ENCODE assay signal across 8 cellular contexts in the genomic region with DNA sequence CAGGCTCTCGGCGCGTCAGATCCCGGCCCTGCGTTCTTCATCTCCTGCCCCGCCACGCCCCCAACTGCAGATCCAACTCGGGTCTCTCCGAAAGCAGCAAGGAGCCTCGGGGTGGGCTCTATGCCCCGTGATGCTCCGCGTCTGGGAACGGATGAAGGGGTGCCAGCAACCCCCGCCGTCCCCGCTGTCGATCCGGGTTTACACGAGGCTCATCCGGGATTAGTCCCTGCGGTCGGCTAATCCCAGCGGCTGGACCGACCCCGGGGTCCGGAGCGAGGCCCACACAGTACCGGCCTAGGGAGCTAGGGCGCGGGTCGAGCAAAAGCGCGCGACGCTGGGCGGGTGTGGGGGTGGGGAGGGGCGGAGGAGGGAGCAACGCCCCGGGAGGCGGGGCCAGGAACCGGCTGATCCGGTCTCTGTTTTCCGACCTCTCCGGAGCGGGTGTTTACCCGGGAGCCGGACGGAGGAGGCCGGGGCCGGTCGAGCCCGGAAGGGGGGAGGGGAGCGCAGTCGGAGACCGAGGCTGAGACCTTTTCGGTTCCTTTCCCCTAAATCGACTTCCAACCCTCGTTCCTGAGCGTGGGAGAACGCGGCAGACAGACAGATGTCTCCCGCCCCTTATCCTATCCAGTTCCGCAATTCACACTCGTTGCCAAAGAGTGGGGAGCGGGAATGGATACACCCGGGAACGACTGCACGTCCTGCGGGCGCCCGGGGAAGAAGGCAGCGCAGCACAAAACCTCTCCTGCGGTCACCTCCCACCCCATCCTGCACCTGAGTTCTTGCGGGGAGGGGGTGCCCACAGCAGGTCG. TPM values are rescaled to one million over a fixed set of nuclear protein-coding genes. Genes with fewer than 3 reads are reported as not detected.
DNase-seq lines count a peak whose midpoint lies in the region; ATAC-seq and TF ChIP-seq lines count a peak whose summit lies in the region.

No MANE protein-coding gene starts in this region.

- H3K27ac Mint-ChIP-seq in activated T-helper 2 cell treated with anti-CD3 and anti-CD28 coated beads, Interferon-gamma antibody, Interleukin-2, Interleukin-4, amounts not matched to agents 10 μg/mL and 5 μg/mL and 100 μg/mL, durations not matched to agents 14 hours and 24 hours and 36 hours, result peak overlapping the region; percentile 84
- H3K27ac Mint-ChIP-seq in nephron, result peak overlapping the region; percentile 28 to 97 (median 96)

- H3K4me3 ChIP-seq in HUES6 (ENCODE audit: low read depth, low read length) (peak overlapping the region; percentile 71), Peyer's patch (peak overlapping the region; percentile 56 to 82 (median 71)), fibroblast of pulmonary artery (replicated peaks; ENCODE audit: low read depth, low read length) (peak overlapping the region; percentile 71)

- peaks cover 14% of the 10 kb centered on the region for H3K4me1 Mint-ChIP-seq in activated T-helper 2 cell treated with anti-CD3 and anti-CD28 coated beads, Interferon-gamma antibody, Interleukin-2, Interleukin-4, amounts not matched to agents 10 μg/mL and 5 μg/mL and 100 μg/mL, durations not matched to agents 14 hours and 24 hours and 36 hours (ENCODE audit: low read depth)
- H3K4me1 Mint-ChIP-seq in nephron, result peaks cover 5% of the 10 kb centered on the region

- H3K9me3 ChIP-seq in HUES6 (ENCODE audit: control insufficient read depth, insufficient read depth, low read depth, low read length), result no peaks in the 10 kb centered on the region
- no peaks in the 10 kb centered on the region for H3K9me3 ChIP-seq in Peyer's patch

- peaks cover 3% of the 10 kb centered on the region; the same call in 1 of the 2 replicates for H3K36me3 ChIP-seq in HUES6 (ENCODE audit: control insufficient read depth, insufficient read depth, low read length)
- H3K36me3 ChIP-seq in Peyer's patch, result peaks cover 0 to 14% (median 0%) of the 10 kb centered on the region in 3 donors

- H3K27me3 ChIP-seq in HUES6 (ENCODE audit: control insufficient read depth, insufficient read depth, low read length) (no peaks in the 10 kb centered on the region), Peyer's patch (no peaks in the 10 kb centered on the region)

- no peaks in the 10 kb centered on the region for H3K36me3 Mint-ChIP-seq in activated T-helper 2 cell treated with anti-CD3 and anti-CD28 coated beads, Interferon-gamma antibody, Interleukin-2, Interleukin-4, amounts not matched to agents 10 μg/mL and 5 μg/mL and 100 μg/mL, durations not matched to agents 14 hours and 24 hours and 36 hours (ENCODE audit: low read depth)
- no peaks in the 10 kb centered on the region for H3K36me3 Mint-ChIP-seq in nephron (ENCODE audit: low read depth)

- peak overlapping the region; percentile 90 for H3K9ac ChIP-seq in HUES6 (ENCODE audit: low read length)

- H3K9me3 Mint-ChIP-seq in activated T-helper 2 cell treated with anti-CD3 and anti-CD28 coated beads, Interferon-gamma antibody, Interleukin-2, Interleukin-4, amounts not matched to agents 10 μg/mL and 5 μg/mL and 100 μg/mL, durations not matched to agents 14 hours and 24 hours and 36 hours, result no peaks in the 10 kb centered on the region
- H3K9me3 Mint-ChIP-seq in nephron, result no peaks in the 10 kb centered on the region

- peak; percentile 70 for ATAC-seq in GM21360 (IDR thresholded peaks at IDR 0.05; ENCODE audit: unreplicated experiment)
- peak; percentile 66 for ATAC-seq in stimulated activated naive CD8-positive, alpha-beta T cell treated with anti-CD3 and anti-CD28 coated beads, Interleukin-15, Interleukin-2, amounts not matched to agents 100 U/mL and 50 U/mL, for 24 hours

- DNase-seq in COR-L47 (lab: John Stamatoyannopoulos, UW), result peak; percentile 70
- DNase-seq in Peyer's patch, result peak; percentile 71 to 96 (median 94)
- peak; percentile 66 for DNase-seq in activated T-helper 2 cell treated with anti-CD3 and anti-CD28 coated beads, Interferon-gamma antibody, Interleukin-2, Interleukin-4, amounts not matched to agents 10 μg/mL and 5 μg/mL and 100 μg/mL, durations not matched to agents 14 hours and 24 hours and 36 hours (ENCODE audit: low spot score)
- peak; percentile 72 for DNase-seq in fibroblast of pulmonary artery (ENCODE audit: low read depth)
- peak; percentile 78 for DNase-seq in stimulated activated naive CD8-positive, alpha-beta T cell treated with anti-CD3 and anti-CD28 coated beads, Interleukin-15, Interleukin-2, amounts not matched to agents 100 U/mL and 50 U/mL, for 24 hours

- peak; percentile 77 to 89 for TF ChIP-seq POLR2A in Peyer's patch (IDR thresholded peaks at IDR 0.05)

- H3K27me3 Mint-ChIP-seq in activated T-helper 2 cell treated with anti-CD3 and anti-CD28 coated beads, Interferon-gamma antibody, Interleukin-2, Interleukin-4, amounts not matched to agents 10 μg/mL and 5 μg/mL and 100 μg/mL, durations not matched to agents 14 hours and 24 hours and 36 hours (ENCODE audit: low read depth), result no peaks in the 10 kb centered on the region
- peaks cover 9% of the 10 kb centered on the region for H3K27me3 Mint-ChIP-seq in nephron (ENCODE audit: low read depth)

- intact Hi-C loops in activated T-helper 2 cell treated with anti-CD3 and anti-CD28 coated beads, Interferon-gamma antibody, Interleukin-2, Interleukin-4, amounts not matched to agents 10 μg/mL and 5 μg/mL and 100 μg/mL, durations not matched to agents 14 hours and 24 hours and 36 hours (cut with micrococcal nuclease), result loop anchor here (1.0 to 5.0 kb wide), 4 partner anchors 73 to 167 kb away; partner anchors contain the start of genes DELE1 and RNF14

- H3K27ac ChIP-seq in HUES6 (ENCODE audit: low read depth, low read length) (peak overlapping the region; percentile 93), Peyer's patch (peak overlapping the region; percentile 84 to 99 (median 94))

- H3K4me3 Mint-ChIP-seq in activated T-helper 2 cell treated with anti-CD3 and anti-CD28 coated beads, Interferon-gamma antibody, Interleukin-2, Interleukin-4, amounts not matched to agents 10 μg/mL and 5 μg/mL and 100 μg/mL, durations not matched to agents 14 hours and 24 hours and 36 hours (ENCODE audit: low read depth), result peak overlapping the region; percentile 85
- H3K4me3 Mint-ChIP-seq in nephron, result peak overlapping the region; percentile 86 to 91 (median 90)

- peaks cover 57% of the 10 kb centered on the region for H3K4me1 ChIP-seq in HUES6 (ENCODE audit: control insufficient read depth, insufficient read depth, low read length)
- H3K4me1 ChIP-seq in Peyer's patch, result peaks cover 0 to 33% (median 8%) of the 10 kb centered on the region in 4 donors

- TF ChIP-seq CTCF in Peyer's patch (IDR thresholded peaks at IDR 0.05), result peak in 3 of 6 experiments; percentile 13 to 38 (median 31)
- no peak for TF ChIP-seq CTCF in fibroblast of pulmonary artery (IDR thresholded peaks at IDR 0.05; ENCODE audit: low read length, missing control alignments)
- TF ChIP-seq CTCF in nephron (IDR thresholded peaks at IDR 0.05; ENCODE audit: unreplicated experiment in 3 of 3), result no peak

RNA-seq across cellular contexts. Expression of gene PCDH1, which starts 28.6 kb away (rescaled TPM):
- 100 to 1,000 TPM in 3 of 4 donors, 10 to 100 TPM in 1; 64.4 to 169 (median 164) TPM for total RNA-seq in Peyer's patch
- total RNA-seq in activated T-helper 2 cell treated with anti-CD3 and anti-CD28 coated beads, Interferon-gamma antibody, Interleukin-2, Interleukin-4, amounts not matched to agents 10 μg/mL and 5 μg/mL and 100 μg/mL, durations not matched to agents 14 hours and 24 hours and 36 hours, result not detected in 2 replicates

Comparison
In these comparisons a context has a peak if more than half of its experiments do, and no peak if none do; other contexts are left out.
1. Peak in every context shown above with its lines: DNase-seq, ATAC-seq, H3K4me3 ChIP-seq and H3K27ac ChIP-seq.
2. RNA of gene PCDH1, which starts 28.6 kb away (total RNA-seq): 64.4 to 169 TPM in Peyer's patch; not detected in activated T-helper 2 cell treated with anti-CD3 and anti-CD28 coated beads, Interferon-gamma antibody, Interleukin-2, Interleukin-4, amounts not matched to agents 10 μg/mL and 5 μg/mL and 100 μg/mL, durations not matched to agents 14 hours and 24 hours and 36 hours; every median in the first group is over 10 times any median in the second.